12 cellular contexts compared by ENCODE assay signal in the genomic region with DNA sequence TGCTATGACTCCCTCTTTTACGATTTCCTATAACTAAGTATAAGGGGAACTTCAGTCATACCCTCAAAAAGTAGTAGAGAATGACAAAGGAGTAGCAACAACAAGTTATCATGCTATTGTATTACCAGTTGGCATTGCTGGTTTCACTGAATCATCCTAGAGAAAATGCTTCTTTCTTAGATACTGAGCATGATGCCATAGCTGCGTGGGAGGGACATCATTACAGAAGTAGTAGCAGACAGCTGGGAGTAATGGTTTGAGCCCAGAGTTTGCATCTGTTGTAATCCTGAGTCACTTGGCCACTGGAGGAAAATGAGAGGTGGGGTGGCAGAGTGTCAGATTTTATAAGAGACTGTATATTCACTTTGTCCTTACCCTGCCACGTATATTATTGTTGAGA. TPM values are rescaled to one million over a fixed set of nuclear protein-coding genes. Genes with fewer than 3 reads are reported as not detected.
A peak's percentile ranks its signal among the peaks of the same experiment; 100 is the strongest.
DNase-seq lines count a peak whose midpoint lies in the region; ATAC-seq and TF ChIP-seq lines count a peak whose summit lies in the region.
"Had no signal": no experiment of that assay in that cellular context is flagged by ENCODE, and none has a peak within 500 bp of the region (broad histone marks: within the 10 kb centered on the region; RNA-seq: fewer than 3 reads in every experiment).

No MANE protein-coding gene starts in this region.

- H3F3A ChIP-seq in GM23248 (ENCODE audit: insufficient read depth) = peaks cover 25% of the 10 kb centered on the region

- no peaks in the 10 kb centered on the region for H3K9me2 ChIP-seq in GM23248 (ENCODE audit: insufficient read depth)

- no peak overlapping the region for H2AFZ ChIP-seq in GM23248

- peaks cover 25% of the 10 kb centered on the region for H3K4me1 ChIP-seq in GM23248 (ENCODE audit: insufficient read depth)
- H3K4me1 ChIP-seq: thyroid gland had no signal

- peaks cover 84% of the 10 kb centered on the region for H3K36me3 Mint-ChIP-seq in CD4-positive, alpha-beta T cell (ENCODE audit: low read depth)

- H3K9me3 ChIP-seq in GM23248 (ENCODE audit: low read depth) = no peaks in the 10 kb centered on the region
- H3K9me3 ChIP-seq in CD4-positive, alpha-beta T cell (ENCODE audit: control insufficient read depth, low read length) = no peaks in the 10 kb centered on the region
- H3K9me3 ChIP-seq: thyroid gland had no signal

- H3K9ac ChIP-seq in GM23248 = peak overlapping the region; percentile 78

- H3K4me1 Mint-ChIP-seq in CD4-positive, alpha-beta T cell (ENCODE audit: low read depth) = peaks cover 19% of the 10 kb centered on the region

- H3K27me3 ChIP-seq in GM23248 (replicated peaks; ENCODE audit: insufficient read depth) = no peaks in the 10 kb centered on the region
- H3K27me3 ChIP-seq in CD4-positive, alpha-beta T cell (ENCODE audit: control insufficient read depth, insufficient read depth, low read length) = no peaks in the 10 kb centered on the region
- H3K27me3 ChIP-seq: thyroid gland had no signal

- ATAC-seq in CD4-positive, alpha-beta T cell (ENCODE audit: poor library complexity) = no peak

- no peaks in the 10 kb centered on the region for H3K79me2 ChIP-seq in GM23248 (ENCODE audit: insufficient read depth)

- no peaks in the 10 kb centered on the region for H3K9me3 Mint-ChIP-seq in CD4-positive, alpha-beta T cell

- intact Hi-C loops in CD4-positive, alpha-beta T cell (cut with DNase I, micrococcal nuclease) = no loop called here

- POLR2A ChIA-PET in CD4-positive, alpha-beta T cell (lab: Charles Lee) = interaction anchor here (0.8 kb wide), 1 partner anchor 39 kb away, joined by 3 read pairs; a partner anchor contains a TSS

- no peak overlapping the region for H3K4me3 Mint-ChIP-seq in CD4-positive, alpha-beta T cell
- H3K4me3 Mint-ChIP-seq: nephron had no signal

- H3K4me3 ChIP-seq in GM23248 = peak overlapping the region; percentile 55; the same call in 1 of the 2 replicates
- H3K4me3 ChIP-seq: thyroid gland had no signal

- no peaks in the 10 kb centered on the region for H4K20me1 ChIP-seq in GM23248 (ENCODE audit: insufficient read depth)

- DNase-seq in GM23248 = peak; percentile 97
- DNase-seq in RKO (ENCODE audit: low spot score) = peak; percentile 84
- peak; percentile 38 for DNase-seq in epidermal melanocyte (ENCODE audit: insufficient read length, low spot score)
- DNase-seq in stimulated activated CD4-positive, alpha-beta T cell treated with anti-CD3 and anti-CD28 coated beads, Interleukin-2, amount 100 ng/mL, for 48 hours = peak; percentile 41 to 44
- no peak for DNase-seq in SK-N-DZ (ENCODE audit: low spot score)
- no peak for DNase-seq in HT-29 (ENCODE audit: low spot score)
- no peak for DNase-seq in CD4-positive, alpha-beta T cell
- DNase-seq in NCI-H345 (lab: John Stamatoyannopoulos, UW) = no peak
- DNase-seq: NCI-H1694, thyroid gland, WERI-Rb-1 had no signal

- peak overlapping the region; percentile 99 for H3K27ac ChIP-seq in GM23248
- no peak overlapping the region for H3K27ac ChIP-seq in CD4-positive, alpha-beta T cell (ENCODE audit: low read depth, low read length)
- H3K27ac ChIP-seq: thyroid gland, WERI-Rb-1 had no signal

- TF ChIP-seq CTCF in CD4-positive, alpha-beta T cell (IDR thresholded peaks at IDR 0.05) = no peak

- WGBS in GM23248 (ENCODE audit: low coverage in 1 of 2, low lambda C conversion rate in 2 of 2, missing lambda C conversion rate in 2 of 2), 2 experiments = 2 to 3% methylated on average over 3 of the region's 3 CpGs

- CTCF ChIA-PET in CD4-positive, alpha-beta T cell (lab: Charles Lee) = interaction anchor here (1.2 kb wide), 1 partner anchor 48 kb away, joined by 3 read pairs; no protein-coding TSS in a partner anchor

- no peak overlapping the region for H3K27ac Mint-ChIP-seq in CD4-positive, alpha-beta T cell
- H3K27ac Mint-ChIP-seq: nephron had no signal

- peak overlapping the region; percentile 83 for H3K4me2 ChIP-seq in GM23248 (ENCODE audit: unreplicated experiment)

- H3K27me3 Mint-ChIP-seq in CD4-positive, alpha-beta T cell = no peaks in the 10 kb centered on the region

- H3K36me3 ChIP-seq in GM23248 (ENCODE audit: low read depth) = no peaks in the 10 kb centered on the region

- in situ Hi-C loops in GM23248 (cut with MboI) = no loop called here

RNA-seq across cellular contexts. Expression of a gene that starts 38.6 kb away (rescaled TPM):
- total RNA-seq in GM23248 (2014; rRNA removed; shearing (Covaris generic)) = 12.8 and 15.8 TPM in 2 replicates
- 2.7 and 3.7 TPM in 2 replicates for polyA plus RNA-seq in GM23248 (2016; fragmentation: Nextera tagmentation; extraction: Ambion mirVana)
- polyA plus RNA-seq in SK-N-DZ (2014; cell fraction: cytosol; rRNA removed) = 10.3 and 14.4 TPM in 2 replicates
- 23.4 and 29.0 TPM in 2 replicates for polyA plus RNA-seq in SK-N-DZ (2014; cell fraction: nucleus; rRNA removed)
- 17.6 and 22.7 TPM in 2 replicates for total RNA-seq in HT-29 (2014; rRNA removed; shearing (Covaris generic))
- total RNA-seq in CD4-positive, alpha-beta T cell = 10 to 100 TPM; 33.6 to 34.4 TPM

Comparison
In these comparisons a context has a peak if more than half of its experiments do, and no peak if none do; other contexts are left out.
1. DNase-seq: peak in GM23248 (single experiment), RKO (single experiment), epidermal melanocyte (single experiment) and stimulated activated CD4-positive, alpha-beta T cell treated with anti-CD3 and anti-CD28 coated beads, Interleukin-2, amount 100 ng/mL, for 48 hours (2 of 2); none in SK-N-DZ (single experiment), HT-29 (single experiment), CD4-positive, alpha-beta T cell (0 of 10) and NCI-H345 (single experiment).